19 cellular contexts compared by ENCODE assay signal in genomic region chr15:40974921-40975320, GRCh38.
"Had no signal": no experiment of that assay in that cellular context is flagged by ENCODE, and none has a peak within 500 bp of the region (broad histone marks: within the 10 kb centered on the region; RNA-seq: fewer than 3 reads in every experiment).

No MANE protein-coding gene starts in this region.

- H2AFZ ChIP-seq: neural progenitor cell had no signal

- H3K27me3 ChIP-seq: heart left ventricle, left lung, neural progenitor cell, ovary, right atrium auricular region, sigmoid colon, testis, transverse colon had no signal

- H3K9ac ChIP-seq: neural progenitor cell had no signal

- H3K27ac ChIP-seq: heart left ventricle, left lung, lower lobe of right lung, neural progenitor cell, ovary, right atrium auricular region, sigmoid colon, skin epidermis, testis, transverse colon had no signal

- DNase-seq: effector memory CD8-positive, alpha-beta T cell; heart left ventricle; hippocampal formation; islet precursor cell; left lung; lower lobe of right lung; nucleus accumbens; ovary; stimulated activated CD4-positive, alpha-beta T cell treated with anti-CD3 and anti-CD28 coated beads, Interleukin-2, amount 100 ng/mL, for 24 hours; stimulated activated CD4-positive, alpha-beta T cell treated with anti-CD3 and anti-CD28 coated beads, Interleukin-4, amount 100 ng/mL, for 4 hours; stimulated activated naive B cell treated with anti-CD40 and anti-IgM and Interleukin-4, amounts not matched to agents 10 μg/mL and 1 μg/mL and 100 μg/mL, for 72 hours; stimulated activated naive CD8-positive, alpha-beta T cell treated with anti-CD3 and anti-CD28 coated beads, Interleukin-15, amount 100 ng/mL, for 72 hours; testis; transverse colon had no signal

- ATAC-seq: effector memory CD8-positive, alpha-beta T cell; heart left ventricle; left lung; lower lobe of right lung; natural killer cell treated with Interleukin-12 subunit alpha and Interleukin-12 subunit beta and Interleukin-15 and Interleukin-18, amount 100 ng/mL, for 72 hours; stimulated activated naive B cell treated with anti-CD40 and anti-IgM and Interleukin-4, amounts not matched to agents 10 μg/mL and 1 μg/mL and 100 μg/mL, for 72 hours; stimulated activated naive CD8-positive, alpha-beta T cell treated with anti-CD3 and anti-CD28 coated beads, Interleukin-15, amount 100 ng/mL, for 72 hours had no signal

- H3K4me1 ChIP-seq: left lung, lower lobe of right lung, right atrium auricular region, sigmoid colon, testis, transverse colon had no signal

- H3K4me2 ChIP-seq: neural progenitor cell had no signal

- H3K4me3 ChIP-seq: heart left ventricle, left lung, lower lobe of right lung, neural progenitor cell, ovary, right atrium auricular region, sigmoid colon, skin epidermis, testis, transverse colon had no signal

- H3K9me3 ChIP-seq: heart left ventricle, left lung, lower lobe of right lung, ovary, right atrium auricular region, sigmoid colon, testis, transverse colon had no signal

- H3K36me3 ChIP-seq: neural progenitor cell, ovary had no signal
